In genomic region chr3:54188176-54188791, GRCh38 we compare ENCODE assay signal across 1 cellular context.
TF ChIP-seq lines count a peak whose summit lies in the region.

No MANE protein-coding gene starts in this region.

TF ChIP-seq in HepG2, 621 proteins besides CTCF, POLR2A, EP300 and RAD21 (continued from another document and continues in another):
- TF ChIP-seq LRRFIP1 (CRISPR knock-in tag; conservative IDR thresholded peaks at IDR 0.05), result peak; percentile 89; the same call in 1 of the 2 replicates
- 0 out of 2 replicates have a peak, but pooled peaks have one; percentile 34 for TF ChIP-seq ZNF749 (CRISPR knock-in tag; IDR thresholded peaks at IDR 0.05; ENCODE audit: borderline replicate concordance)
- peak; percentile 86; the same call in 1 of the 2 replicates for TF ChIP-seq SP140L (CRISPR knock-in tag; IDR thresholded peaks at IDR 0.05; ENCODE audit: borderline replicate concordance)
- TF ChIP-seq U2AF1 (optimal IDR thresholded peaks at IDR 0.05; ENCODE audit: low read depth, low read length), result no peak
- TF ChIP-seq IRF9 (CRISPR knock-in tag; IDR thresholded peaks at IDR 0.05; ENCODE audit: borderline replicate concordance), result no peak
- peak; percentile 74 for TF ChIP-seq BORCS8-MEF2B (CRISPR knock-in tag; IDR thresholded peaks at IDR 0.05)
- no peak for TF ChIP-seq ZNF3 (CRISPR knock-in tag; IDR thresholded peaks at IDR 0.05)
- peak; percentile 79; the same call in 1 of the 2 replicates for TF ChIP-seq STAT5B (CRISPR knock-in tag; IDR thresholded peaks at IDR 0.05)
- no peak for TF ChIP-seq ZNF703 (CRISPR knock-in tag; IDR thresholded peaks at IDR 0.05; ENCODE audit: borderline replicate concordance)
- no peak for TF ChIP-seq RBM39 (IDR thresholded peaks at IDR 0.05; ENCODE audit: low read depth, low read length, poor library complexity, severe bottlenecking)
- no peak for TF ChIP-seq ARID3A (IDR thresholded peaks at IDR 0.05; ENCODE audit: low read depth, low read length)
- TF ChIP-seq ZNF557 (CRISPR knock-in tag; IDR thresholded peaks at IDR 0.05), result 0 out of 2 replicates have a peak, but pooled peaks have one; percentile 53
- no peak for TF ChIP-seq PHF20 (CRISPR knock-in tag; IDR thresholded peaks at IDR 0.05)
- TF ChIP-seq ZNF331 (CRISPR knock-in tag; IDR thresholded peaks at IDR 0.05), result peak; percentile 82
- TF ChIP-seq REST (IDR thresholded peaks at IDR 0.05; ENCODE audit: borderline replicate concordance in 1 of 2, low read depth in 1 of 2, low read length in 2 of 2), result peak; percentile 75 to 97
- TF ChIP-seq KMT2B (CRISPR knock-in tag; IDR thresholded peaks at IDR 0.05), result peak; percentile 61; the same call in 1 of the 2 replicates
- no peak for TF ChIP-seq ESRRA (CRISPR knock-in tag; IDR thresholded peaks at IDR 0.05; ENCODE audit: low read depth)
- TF ChIP-seq ZNF335 (CRISPR knock-in tag; IDR thresholded peaks at IDR 0.05), result peak; percentile 71; the same call in 1 of the 2 replicates
- no peak for TF ChIP-seq SNAPC4 (CRISPR knock-in tag; IDR thresholded peaks at IDR 0.05)
- TF ChIP-seq ZNF512 (CRISPR knock-in tag; IDR thresholded peaks at IDR 0.05), result no peak
- no peak for TF ChIP-seq ZBTB39 (CRISPR knock-in tag; IDR thresholded peaks at IDR 0.05)
- TF ChIP-seq KAT8 (CRISPR knock-in tag; IDR thresholded peaks at IDR 0.05), result no peak
- TF ChIP-seq FIP1L1 (IDR thresholded peaks at IDR 0.05; ENCODE audit: borderline replicate concordance, insufficient read depth, low read depth, low read length), result no peak
- TF ChIP-seq ZKSCAN1 (IDR thresholded peaks at IDR 0.05; ENCODE audit: low read length), result no peak
- TF ChIP-seq PHF5A (CRISPR knock-in tag; IDR thresholded peaks at IDR 0.05; ENCODE audit: low read depth, unreplicated experiment), result no peak
- no peak for TF ChIP-seq ZNF446 (CRISPR knock-in tag; IDR thresholded peaks at IDR 0.05)
- TF ChIP-seq GABPA (IDR thresholded peaks at IDR 0.05; ENCODE audit: low read depth, low read length), result no peak
- no peak for TF ChIP-seq GABPA (CRISPR knock-in tag; IDR thresholded peaks at IDR 0.05; ENCODE audit: low read depth)
- TF ChIP-seq ZXDC (CRISPR knock-in tag; IDR thresholded peaks at IDR 0.05), result no peak
- 0 out of 2 replicates have a peak, but pooled peaks have one; percentile 20 for TF ChIP-seq RFX3 (CRISPR knock-in tag; IDR thresholded peaks at IDR 0.05)
- TF ChIP-seq ZNF431 (CRISPR knock-in tag; IDR thresholded peaks at IDR 0.05; ENCODE audit: borderline replicate concordance, low read depth), result peak; percentile 44; the same call in 1 of the 2 replicates
- peak; percentile 61; the same call in 1 of the 2 replicates for TF ChIP-seq ZNF792 (CRISPR knock-in tag; IDR thresholded peaks at IDR 0.05)
- TF ChIP-seq ZBTB26 (CRISPR knock-in tag; IDR thresholded peaks at IDR 0.05; ENCODE audit: borderline replicate concordance), result peak; percentile 60; the same call in 1 of the 2 replicates
- no peak for TF ChIP-seq LBX2 (CRISPR knock-in tag; IDR thresholded peaks at IDR 0.05; ENCODE audit: borderline replicate concordance)
